Comparison of ENCODE assay signal across 1 cellular context in genomic region chr10:10791869-10792268, GRCh38.
TF ChIP-seq lines count a peak whose summit lies in the region.

No MANE protein-coding gene starts in this region.

TF ChIP-seq in endothelial cell of umbilical vein, 7 proteins besides CTCF, POLR2A, EP300 and RAD21 (continued from another document):
- TF ChIP-seq EZH2 (IDR thresholded peaks at IDR 0.05; ENCODE audit: borderline replicate concordance, low read depth, low read length, severe bottlenecking): no peak
- TF ChIP-seq POLR2AphosphoS5 (IDR thresholded peaks at IDR 0.05; ENCODE audit: insufficient read depth, low read depth, low read length): no peak
- TF ChIP-seq MYC (IDR thresholded peaks at IDR 0.05; ENCODE audit: low read depth, low read length): no peak
- TF ChIP-seq JUN (IDR thresholded peaks at IDR 0.05; ENCODE audit: borderline replicate concordance, insufficient read depth, insufficient read length, low read depth): no peak
